Comparison of ENCODE assay signal across 22 cellular contexts in genomic region chr12:124174949-124175348, GRCh38.
DNase-seq lines count a peak whose midpoint lies in the region; ATAC-seq and TF ChIP-seq lines count a peak whose summit lies in the region.
"Had no signal": no experiment of that assay in that cellular context is flagged by ENCODE, and none has a peak within 500 bp of the region (broad histone marks: within the 10 kb centered on the region; RNA-seq: fewer than 3 reads in every experiment).

No MANE protein-coding gene starts in this region.

- no peak for TF ChIP-seq POLR2A in esophagus muscularis mucosa (IDR thresholded peaks at IDR 0.05; ENCODE audit: low read depth)

- H3K36me3 ChIP-seq in Karpas-422 (ENCODE audit: insufficient read depth, low read length) (no peaks in the 10 kb centered on the region), esophagus muscularis mucosa (no peaks in the 10 kb centered on the region)
- H3K36me3 ChIP-seq: colonic mucosa, thoracic aorta, WERI-Rb-1 had no signal

- TF ChIP-seq EP300 in esophagus muscularis mucosa (IDR thresholded peaks at IDR 0.05), result no peak

- peak; percentile 62 for ATAC-seq in sciatic nerve
- no peak for ATAC-seq in HG02973 (IDR thresholded peaks at IDR 0.05; ENCODE audit: unreplicated experiment)
- ATAC-seq: HCT116; natural killer cell treated with Interleukin-12 subunit alpha and Interleukin-12 subunit beta and Interleukin-15 and Interleukin-18, amount 100 ng/mL, for 72 hours had no signal

- H3K4me3 ChIP-seq in foreskin fibroblast (ENCODE audit: low read depth in 1 of 2, low read length in 2 of 2) (peak overlapping the region; percentile 4 to 18), Karpas-422 (ENCODE audit: low read length) (no peak overlapping the region), esophagus muscularis mucosa (no peak overlapping the region)
- H3K4me3 ChIP-seq: colonic mucosa, thoracic aorta had no signal

- peak overlapping the region; percentile 49 for H3K27ac ChIP-seq in angular gyrus (ENCODE audit: low read depth, low read length)
- H3K27ac ChIP-seq in Karpas-422 (ENCODE audit: low read length), result no peak overlapping the region
- no peak overlapping the region for H3K27ac ChIP-seq in esophagus muscularis mucosa (replicated peaks in 1 of 4)
- H3K27ac ChIP-seq: colonic mucosa, epithelial cell of prostate, thoracic aorta, WERI-Rb-1 had no signal

- H3K4me1 ChIP-seq in Karpas-422 (ENCODE audit: low read length) (no peaks in the 10 kb centered on the region), esophagus muscularis mucosa (no peaks in the 10 kb centered on the region)
- H3K4me1 ChIP-seq: colonic mucosa had no signal

- DNase-seq in AG20443 (ENCODE audit: low spot score), result peak; percentile 31
- DNase-seq in foreskin fibroblast, result peak; percentile 54
- no peak for DNase-seq in sciatic nerve (ENCODE audit: low spot score)
- no peak for DNase-seq in Karpas-422
- no peak for DNase-seq in SIG-M5 treated with dmso at 0.1 percent for 504 hours (lab: John Stamatoyannopoulos, UW; ENCODE audit: unreplicated experiment)
- DNase-seq in esophagus muscularis mucosa (ENCODE audit: extremely low spot score), result no peak
- DNase-seq: activated CD4-positive, alpha-beta T cell treated with anti-CD3 and anti-CD28 coated beads for 4 hours; CD8-positive, alpha-beta memory T cell; colonic mucosa; effector CD8-positive, alpha-beta T cell; head of caudate nucleus; NCI-H1417 treated with DMSO at 0.1 percent for 48 hours; NCI-H2107; SIG-M5; T1000; WERI-Rb-1 had no signal

- no peak overlapping the region for H3K4me2 ChIP-seq in Karpas-422 (ENCODE audit: low read depth, low read length, poor library complexity, severe bottlenecking)

- H3K79me2 ChIP-seq in Karpas-422 (ENCODE audit: low read length), result no peaks in the 10 kb centered on the region

- no peak overlapping the region for H3K9ac ChIP-seq in Karpas-422 (ENCODE audit: low read length)

- H4K20me1 ChIP-seq in Karpas-422 (ENCODE audit: insufficient read depth, low read depth, low read length), result no peaks in the 10 kb centered on the region

- TF ChIP-seq CTCF in foreskin fibroblast (IDR thresholded peaks at IDR 0.05; ENCODE audit: low read depth, low read length) (no peak), esophagus muscularis mucosa (IDR thresholded peaks at IDR 0.05) (no peak)

- intact Hi-C loops in sciatic nerve (cut with DNase I), result no loop called here
- intact Hi-C loops in esophagus muscularis mucosa (cut with DNase I), result no loop called here

- H2AFZ ChIP-seq in Karpas-422 (ENCODE audit: low read length), result no peak overlapping the region

- no peaks in the 10 kb centered on the region for H3K27me3 ChIP-seq in Karpas-422 (ENCODE audit: low read length)
- H3K27me3 ChIP-seq in esophagus muscularis mucosa, result no peaks in the 10 kb centered on the region
- H3K27me3 ChIP-seq: colonic mucosa had no signal

- H3K9me2 ChIP-seq in Karpas-422 (replicated peaks; ENCODE audit: insufficient read depth, low read length), result no peaks in the 10 kb centered on the region

- H3K9me3 ChIP-seq in Karpas-422 (ENCODE audit: low read length) (no peaks in the 10 kb centered on the region), esophagus muscularis mucosa (no peaks in the 10 kb centered on the region)
- H3K9me3 ChIP-seq: colonic mucosa, thoracic aorta had no signal

- WGBS in esophagus muscularis mucosa, result 80% methylated on average over 4 of the region's 4 CpGs

Comparison
In these comparisons a context has a peak if more than half of its experiments do, and no peak if none do; other contexts are left out.
1. DNase-seq: peak in AG20443 (single experiment) and foreskin fibroblast (2 of 2); none in sciatic nerve (single experiment), Karpas-422 (single experiment), SIG-M5 treated with dmso at 0.1 percent for 504 hours (single experiment) and esophagus muscularis mucosa (single experiment).
2. H3K4me3 ChIP-seq: peak in foreskin fibroblast (2 of 2); none in Karpas-422 (single experiment) and esophagus muscularis mucosa (0 of 4).